Comparison of ENCODE assay signal across 8 cellular contexts in genomic region chr17:38464251-38464722, GRCh38. TPM values are rescaled to one million over a fixed set of nuclear protein-coding genes. Genes with fewer than 3 reads are reported as not detected.
DNase-seq lines count a peak whose midpoint lies in the region; ATAC-seq, FAIRE-seq and TF ChIP-seq lines count a peak whose summit lies in the region.

No MANE protein-coding gene starts in this region.

- in situ Hi-C loops in gastrocnemius medialis (cut with MboI; ENCODE audit: low sequenced_read_pairs in 4 of 4): no loop called here

- no peaks in the 10 kb centered on the region for H3K9me3 ChIP-seq in astrocyte (ENCODE audit: insufficient read depth, low read depth, low read length)
- no peaks in the 10 kb centered on the region for H3K9me3 ChIP-seq in gastrocnemius medialis
- no peaks in the 10 kb centered on the region for H3K9me3 ChIP-seq in Karpas-422 (ENCODE audit: low read length)

- intact Hi-C loops in left ventricle myocardium superior (cut with micrococcal nuclease): no loop called here
- intact Hi-C loops in gastrocnemius medialis (cut with DNase I; ENCODE audit: low total_unique reads): no loop called here
- intact Hi-C loops in activated T-helper 1 cell treated with anti-CD3 and anti-CD28 coated beads, Interleukin-12 subunit alpha, Interleukin-12 subunit beta, Interleukin-2, Interleukin-4 antibody, amounts not matched to agents 30 ng/mL and 10 ng/mL and 1 ng/mL, durations not matched to agents 14 hours and 24 hours and 36 hours (cut with micrococcal nuclease): no loop called here

- peaks cover 82% of the 10 kb centered on the region for H3K79me2 ChIP-seq in astrocyte (ENCODE audit: insufficient read depth, low read length)
- H3K79me2 ChIP-seq in Karpas-422 (ENCODE audit: low read length): no peaks in the 10 kb centered on the region

- peak overlapping the region; percentile 22 for H3K4me3 Mint-ChIP-seq in astrocyte (ENCODE audit: unreplicated experiment)
- no peak overlapping the region for H3K4me3 Mint-ChIP-seq in activated T-helper 1 cell treated with anti-CD3 and anti-CD28 coated beads, Interleukin-12 subunit alpha, Interleukin-12 subunit beta, Interleukin-2, Interleukin-4 antibody, amounts not matched to agents 30 ng/mL and 10 ng/mL and 1 ng/mL, durations not matched to agents 14 hours and 24 hours and 36 hours

- H2AFZ ChIP-seq in astrocyte (ENCODE audit: low read depth, low read length) (no peak overlapping the region), Karpas-422 (ENCODE audit: low read length) (no peak overlapping the region)

- H3K27me3 ChIP-seq in astrocyte (ENCODE audit: insufficient read depth, low read length) (no peaks in the 10 kb centered on the region), gastrocnemius medialis (no peaks in the 10 kb centered on the region), Karpas-422 (ENCODE audit: low read length) (no peaks in the 10 kb centered on the region)

- TF ChIP-seq CTCF in astrocyte (IDR thresholded peaks at IDR 0.05; ENCODE audit: insufficient read depth, low read depth, low read length): no peak
- TF ChIP-seq CTCF in gastrocnemius medialis (IDR thresholded peaks at IDR 0.05 in 4 of 5, conservative IDR thresholded peaks at IDR 0.05 in 1 of 5): no peak

- H3K36me3 Mint-ChIP-seq in astrocyte (ENCODE audit: low read depth, unreplicated experiment): peaks cover 28% of the 10 kb centered on the region
- H3K36me3 Mint-ChIP-seq in activated T-helper 1 cell treated with anti-CD3 and anti-CD28 coated beads, Interleukin-12 subunit alpha, Interleukin-12 subunit beta, Interleukin-2, Interleukin-4 antibody, amounts not matched to agents 30 ng/mL and 10 ng/mL and 1 ng/mL, durations not matched to agents 14 hours and 24 hours and 36 hours (ENCODE audit: low read depth): no peaks in the 10 kb centered on the region

- peaks cover 4% of the 10 kb centered on the region for H3K9me3 Mint-ChIP-seq in astrocyte (ENCODE audit: unreplicated experiment)
- no peaks in the 10 kb centered on the region for H3K9me3 Mint-ChIP-seq in activated T-helper 1 cell treated with anti-CD3 and anti-CD28 coated beads, Interleukin-12 subunit alpha, Interleukin-12 subunit beta, Interleukin-2, Interleukin-4 antibody, amounts not matched to agents 30 ng/mL and 10 ng/mL and 1 ng/mL, durations not matched to agents 14 hours and 24 hours and 36 hours

- peak; percentile 51 for DNase-seq in GM04503 (ENCODE audit: low read depth)
- no peak for DNase-seq in astrocyte (ENCODE audit: low read depth)
- DNase-seq in left ventricle myocardium superior: peak; percentile 75
- DNase-seq in gastrocnemius medialis: peak in 1 of 2 donors; percentile 65
- DNase-seq in activated T-helper 1 cell treated with anti-CD3 and anti-CD28 coated beads, Interleukin-12 subunit alpha, Interleukin-12 subunit beta, Interleukin-2, Interleukin-4 antibody, amounts not matched to agents 30 ng/mL and 10 ng/mL and 1 ng/mL, durations not matched to agents 14 hours and 24 hours and 36 hours (ENCODE audit: low spot score): no peak
- no peak for DNase-seq in Karpas-422
- no peak for DNase-seq in NCI-H345 treated with DMSO at 0.1 percent for 48 hours (lab: John Stamatoyannopoulos, UW; ENCODE audit: unreplicated experiment)

- no peaks in the 10 kb centered on the region for H3K27me3 Mint-ChIP-seq in astrocyte (ENCODE audit: low read depth, unreplicated experiment)
- H3K27me3 Mint-ChIP-seq in activated T-helper 1 cell treated with anti-CD3 and anti-CD28 coated beads, Interleukin-12 subunit alpha, Interleukin-12 subunit beta, Interleukin-2, Interleukin-4 antibody, amounts not matched to agents 30 ng/mL and 10 ng/mL and 1 ng/mL, durations not matched to agents 14 hours and 24 hours and 36 hours (ENCODE audit: insufficient read depth): no peaks in the 10 kb centered on the region

- H3K27ac ChIP-seq in astrocyte (ENCODE audit: low read depth, low read length) (peak overlapping the region; percentile 98), gastrocnemius medialis (peak overlapping the region; percentile 85 to 91 (median 87)), Karpas-422 (ENCODE audit: low read length) (no peak overlapping the region)

- no peak for TF ChIP-seq POLR2A in gastrocnemius medialis (IDR thresholded peaks at IDR 0.05)

- ATAC-seq in left ventricle myocardium superior (peak; percentile 50), gastrocnemius medialis (peak; percentile 51 to 55), HG03520 (IDR thresholded peaks at IDR 0.05; ENCODE audit: unreplicated experiment) (no peak)

- H4K20me1 ChIP-seq in astrocyte (ENCODE audit: insufficient read depth, low read length) (peaks cover 73% of the 10 kb centered on the region), Karpas-422 (ENCODE audit: insufficient read depth, low read depth, low read length) (no peaks in the 10 kb centered on the region)

- H3K27ac Mint-ChIP-seq in astrocyte (ENCODE audit: unreplicated experiment): peak overlapping the region; percentile 26
- no peak overlapping the region for H3K27ac Mint-ChIP-seq in activated T-helper 1 cell treated with anti-CD3 and anti-CD28 coated beads, Interleukin-12 subunit alpha, Interleukin-12 subunit beta, Interleukin-2, Interleukin-4 antibody, amounts not matched to agents 30 ng/mL and 10 ng/mL and 1 ng/mL, durations not matched to agents 14 hours and 24 hours and 36 hours

- no peaks in the 10 kb centered on the region for H3K9me2 ChIP-seq in Karpas-422 (replicated peaks; ENCODE audit: insufficient read depth, low read length)

- H3K4me1 ChIP-seq in astrocyte (ENCODE audit: insufficient read depth, low read length): peaks cover 36% of the 10 kb centered on the region
- peaks cover 37 to 46% of the 10 kb centered on the region in 2 donors for H3K4me1 ChIP-seq in gastrocnemius medialis
- no peaks in the 10 kb centered on the region for H3K4me1 ChIP-seq in Karpas-422 (ENCODE audit: low read length)

- H3K4me3 ChIP-seq in astrocyte (ENCODE audit: insufficient read depth, low read depth, low read length): peak overlapping the region; percentile 25
- H3K4me3 ChIP-seq in gastrocnemius medialis: peak overlapping the region in 3 of 4 donors; percentile 46 to 59 (median 49)
- H3K4me3 ChIP-seq in Karpas-422 (ENCODE audit: low read length): no peak overlapping the region

- H3K36me3 ChIP-seq in astrocyte (ENCODE audit: insufficient read depth, low read length) (peaks cover 22% of the 10 kb centered on the region), gastrocnemius medialis (peaks cover 0 to 22% of the 10 kb centered on the region in 2 donors), Karpas-422 (ENCODE audit: insufficient read depth, low read length) (no peaks in the 10 kb centered on the region)

- peaks cover 30% of the 10 kb centered on the region for H3K4me1 Mint-ChIP-seq in astrocyte (ENCODE audit: low read depth, unreplicated experiment)
- H3K4me1 Mint-ChIP-seq in activated T-helper 1 cell treated with anti-CD3 and anti-CD28 coated beads, Interleukin-12 subunit alpha, Interleukin-12 subunit beta, Interleukin-2, Interleukin-4 antibody, amounts not matched to agents 30 ng/mL and 10 ng/mL and 1 ng/mL, durations not matched to agents 14 hours and 24 hours and 36 hours (ENCODE audit: low read depth): no peaks in the 10 kb centered on the region

- FAIRE-seq in astrocyte (lab: Jason Lieb, UNC): no peak

- H3K9ac ChIP-seq in astrocyte (ENCODE audit: low read length): peak overlapping the region; percentile 93
- no peak overlapping the region for H3K9ac ChIP-seq in Karpas-422 (ENCODE audit: low read length)

- H3K4me2 ChIP-seq in astrocyte (ENCODE audit: low read length) (peak overlapping the region; percentile 94), Karpas-422 (ENCODE audit: low read depth, low read length, poor library complexity, severe bottlenecking) (no peak overlapping the region)

RNA-seq across cellular contexts. Expression of gene ARHGAP23, which starts 36.0 kb away (rescaled TPM):
- 88.5 and 118 TPM in 2 replicates for total RNA-seq in astrocyte
- 70.3 TPM for total RNA-seq in left ventricle myocardium superior
- 10 to 100 TPM in 3 of 4 donors, 1 to 10 TPM in 1; 8.0 to 22.7 (median 12.1) TPM for total RNA-seq in gastrocnemius medialis
- total RNA-seq in activated T-helper 1 cell treated with anti-CD3 and anti-CD28 coated beads, Interleukin-12 subunit alpha, Interleukin-12 subunit beta, Interleukin-2, Interleukin-4 antibody, amounts not matched to agents 30 ng/mL and 10 ng/mL and 1 ng/mL, durations not matched to agents 14 hours and 24 hours and 36 hours: 0.57 and 0.88 TPM in 2 replicates
- 0.04 and 0.54 TPM in 2 replicates for total RNA-seq in Karpas-422 (2014; rRNA removed; shearing (Covaris generic); ENCODE audit: low replicate concordance)

Comparison
In these comparisons a context has a peak if more than half of its experiments do, and no peak if none do; other contexts are left out.
1. DNase-seq: peak in GM04503 (single experiment) and left ventricle myocardium superior (single experiment); none in astrocyte (single experiment), activated T-helper 1 cell treated with anti-CD3 and anti-CD28 coated beads, Interleukin-12 subunit alpha, Interleukin-12 subunit beta, Interleukin-2, Interleukin-4 antibody, amounts not matched to agents 30 ng/mL and 10 ng/mL and 1 ng/mL, durations not matched to agents 14 hours and 24 hours and 36 hours (single experiment), Karpas-422 (single experiment) and NCI-H345 treated with DMSO at 0.1 percent for 48 hours (single experiment).